Comparison of ENCODE assay signal across 15 cellular contexts in the genomic region with DNA sequence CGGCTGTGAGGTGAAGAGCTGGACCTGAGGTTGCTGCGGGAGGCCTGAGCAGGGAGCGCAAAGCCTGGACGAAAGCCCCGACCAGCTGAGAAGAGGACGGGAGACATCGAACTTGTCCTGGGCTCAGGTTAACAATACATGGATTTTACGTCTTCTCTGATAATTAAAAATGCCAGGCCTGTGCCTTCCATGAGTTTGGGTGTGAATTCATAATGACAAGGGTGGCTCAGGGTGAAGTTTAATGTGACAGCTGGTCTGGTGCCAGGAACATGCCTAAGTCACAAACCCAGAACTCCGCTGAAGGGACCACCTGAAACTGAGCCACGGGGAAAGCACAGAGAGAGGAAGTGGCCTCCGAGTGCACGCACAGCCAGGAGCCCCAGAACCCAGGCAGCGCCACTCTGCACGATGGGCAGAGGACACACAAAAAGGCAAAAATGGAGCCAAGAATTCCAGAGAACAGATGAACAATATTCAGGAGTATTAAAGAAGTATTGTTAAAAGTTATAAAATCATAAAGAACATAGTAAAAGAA.
DNase-seq lines count a peak whose midpoint lies in the region; ATAC-seq and TF ChIP-seq lines count a peak whose summit lies in the region.
"Had no signal": no experiment of that assay in that cellular context is flagged by ENCODE, and none has a peak within 500 bp of the region (broad histone marks: within the 10 kb centered on the region; RNA-seq: fewer than 3 reads in every experiment).

No MANE protein-coding gene starts in this region.

- H3K4me3 Mint-ChIP-seq in activated CD8-positive, alpha-beta T cell treated with anti-CD3 and anti-CD28 coated beads, Interleukin-2, amount 10 ng/mL, durations not matched to agents 7 days and 5 days: no peak overlapping the region
- H3K4me3 Mint-ChIP-seq in activated CD8-positive, alpha-beta T cell treated with anti-CD3 and anti-CD28 coated beads for 36 hours: no peak overlapping the region
- H3K4me3 Mint-ChIP-seq: CD8-positive, alpha-beta T cell had no signal

- no peak for TF ChIP-seq POLR2A in suprapubic skin (IDR thresholded peaks at IDR 0.05)

- no peaks in the 10 kb centered on the region for H3K4me1 ChIP-seq in OCI-LY7 (ENCODE audit: insufficient read depth, low read length, poor library complexity, severe bottlenecking)
- no peaks in the 10 kb centered on the region for H3K4me1 ChIP-seq in suprapubic skin
- H3K4me1 ChIP-seq: HAP-1 had no signal

- H3K9me3 Mint-ChIP-seq in activated CD8-positive, alpha-beta T cell treated with anti-CD3 and anti-CD28 coated beads, Interleukin-2, amount 10 ng/mL, durations not matched to agents 7 days and 5 days (ENCODE audit: insufficient read depth): no peaks in the 10 kb centered on the region
- no peaks in the 10 kb centered on the region for H3K9me3 Mint-ChIP-seq in activated CD8-positive, alpha-beta T cell treated with anti-CD3 and anti-CD28 coated beads for 36 hours
- H3K9me3 Mint-ChIP-seq: CD14-positive monocyte; CD8-positive, alpha-beta T cell had no signal

- no peak for TF ChIP-seq CTCF in activated CD8-positive, alpha-beta T cell treated with anti-CD3 and anti-CD28 coated beads for 36 hours (IDR thresholded peaks at IDR 0.05)
- no peak for TF ChIP-seq CTCF in OCI-LY7 (conservative IDR thresholded peaks at IDR 0.05; ENCODE audit: low read length)
- TF ChIP-seq CTCF in suprapubic skin (IDR thresholded peaks at IDR 0.05): no peak

- WGBS in suprapubic skin: 84% methylated on average over 14 of the region's 14 CpGs

- H3K27ac ChIP-seq in OCI-LY7 (ENCODE audit: low read depth, low read length, poor library complexity, severe bottlenecking): no peak overlapping the region
- no peak overlapping the region for H3K27ac ChIP-seq in suprapubic skin
- H3K27ac ChIP-seq: 22Rv1 had no signal

- POLR2A ChIA-PET in activated CD8-positive, alpha-beta T cell treated with anti-CD3 and anti-CD28 coated beads, Interleukin-2, amount 10 ng/mL, durations not matched to agents 7 days and 5 days (lab: Charles Lee): no interaction called here
- POLR2A ChIA-PET in activated CD8-positive, alpha-beta T cell treated with anti-CD3 and anti-CD28 coated beads for 36 hours (lab: Charles Lee): no interaction called here
- POLR2A ChIA-PET in OCI-LY7 (lab: Charles Lee): no interaction called here

- H2AFZ ChIP-seq in OCI-LY7 (ENCODE audit: low read length): no peak overlapping the region

- no TSS peak for BruUV-seq in OCI-LY7 (replicated peaks; lab: Mats Ljungman, UMichigan)

- no peaks in the 10 kb centered on the region for H3K36me3 ChIP-seq in OCI-LY7 (ENCODE audit: insufficient read depth, low read length)
- no peaks in the 10 kb centered on the region for H3K36me3 ChIP-seq in suprapubic skin
- H3K36me3 ChIP-seq: HAP-1 had no signal

- H3K27ac Mint-ChIP-seq in activated CD8-positive, alpha-beta T cell treated with anti-CD3 and anti-CD28 coated beads, Interleukin-2, amount 10 ng/mL, durations not matched to agents 7 days and 5 days: no peak overlapping the region
- H3K27ac Mint-ChIP-seq in activated CD8-positive, alpha-beta T cell treated with anti-CD3 and anti-CD28 coated beads for 36 hours: no peak overlapping the region
- H3K27ac Mint-ChIP-seq: CD14-positive monocyte; CD8-positive, alpha-beta T cell had no signal

- H3K79me2 ChIP-seq in OCI-LY7 (ENCODE audit: insufficient read depth, low read depth, low read length): no peaks in the 10 kb centered on the region

- ATAC-seq in activated CD8-positive, alpha-beta T cell treated with anti-CD3 and anti-CD28 coated beads, Interleukin-2, amount 10 ng/mL, durations not matched to agents 7 days and 5 days: no peak
- no peak for ATAC-seq in activated CD8-positive, alpha-beta T cell treated with anti-CD3 and anti-CD28 coated beads for 36 hours
- ATAC-seq: CD8-positive, alpha-beta T cell had no signal

- CTCF ChIA-PET in activated CD8-positive, alpha-beta T cell treated with anti-CD3 and anti-CD28 coated beads, Interleukin-2, amount 10 ng/mL, durations not matched to agents 7 days and 5 days (lab: Charles Lee): interaction anchor here (1.4 to 1.6 kb wide), 2 partner anchors 174 to 212 kb away, joined by 3 to 4 read pairs; no protein-coding TSS in a partner anchor
- CTCF ChIA-PET in activated CD8-positive, alpha-beta T cell treated with anti-CD3 and anti-CD28 coated beads for 36 hours (lab: Charles Lee): interaction anchor here (1.2 to 5.4 kb wide), 3 partner anchors 9 to 361 kb away, joined by 3 to 46 read pairs (median 20); no protein-coding TSS in a partner anchor
- CTCF ChIA-PET in OCI-LY7 (lab: Charles Lee; ENCODE audit: unreplicated experiment): no interaction called here

- H3K27me3 Mint-ChIP-seq in activated CD8-positive, alpha-beta T cell treated with anti-CD3 and anti-CD28 coated beads, Interleukin-2, amount 10 ng/mL, durations not matched to agents 7 days and 5 days (ENCODE audit: low read depth): peaks cover 6% of the 10 kb centered on the region
- H3K27me3 Mint-ChIP-seq in activated CD8-positive, alpha-beta T cell treated with anti-CD3 and anti-CD28 coated beads for 36 hours: peaks cover 5% of the 10 kb centered on the region

- DNase-seq in activated CD8-positive, alpha-beta T cell treated with anti-CD3 and anti-CD28 coated beads, Interleukin-2, amount 10 ng/mL, durations not matched to agents 7 days and 5 days: peak; percentile 20
- no peak for DNase-seq in activated CD8-positive, alpha-beta T cell treated with anti-CD3 and anti-CD28 coated beads for 36 hours
- peak; percentile 4 for DNase-seq in OCI-LY7 (ENCODE audit: low spot score)
- peak; percentile 35 for DNase-seq in ecto neural progenitor cell (ENCODE audit: low spot score)
- DNase-seq in ureter (ENCODE audit: low spot score): peak; percentile 20
- DNase-seq in suprapubic skin (ENCODE audit: low spot score in 2 of 2): no peak
- no peak for DNase-seq in germinal center (ENCODE audit: low spot score)
- DNase-seq: COR-L47, DMS153, DMS79 treated with DMSO at 0.1 percent for 48 hours, EL had no signal

- H3K4me3 ChIP-seq in OCI-LY7 (ENCODE audit: low read depth, low read length, poor library complexity, severe bottlenecking) (no peak overlapping the region), suprapubic skin (no peak overlapping the region)
- H3K4me3 ChIP-seq: HAP-1 had no signal

- intact Hi-C loops in activated CD8-positive, alpha-beta T cell treated with anti-CD3 and anti-CD28 coated beads for 36 hours (cut with micrococcal nuclease): no loop called here
- intact Hi-C loops in OCI-LY7 (cut with micrococcal nuclease; ENCODE audit: unreplicated experiment): loop anchor here (10.0 kb wide), 1 partner anchor 518 kb away; a partner anchor contains a TSS

- no peak for TF ChIP-seq EP300 in suprapubic skin (IDR thresholded peaks at IDR 0.05)

- peaks cover 2% of the 10 kb centered on the region for H3K4me1 Mint-ChIP-seq in activated CD8-positive, alpha-beta T cell treated with anti-CD3 and anti-CD28 coated beads, Interleukin-2, amount 10 ng/mL, durations not matched to agents 7 days and 5 days (ENCODE audit: low read depth)
- no peaks in the 10 kb centered on the region for H3K4me1 Mint-ChIP-seq in activated CD8-positive, alpha-beta T cell treated with anti-CD3 and anti-CD28 coated beads for 36 hours (ENCODE audit: low read depth)

- no peaks in the 10 kb centered on the region for H3K9me3 ChIP-seq in OCI-LY7 (ENCODE audit: low read length)
- H3K9me3 ChIP-seq in suprapubic skin: no peaks in the 10 kb centered on the region
- H3K9me3 ChIP-seq: HAP-1 had no signal

- peaks cover 3% of the 10 kb centered on the region for H3K27me3 ChIP-seq in suprapubic skin

- no peaks in the 10 kb centered on the region for H3K9me2 ChIP-seq in OCI-LY7 (ENCODE audit: insufficient read depth, low read length)

- H3K36me3 Mint-ChIP-seq in activated CD8-positive, alpha-beta T cell treated with anti-CD3 and anti-CD28 coated beads, Interleukin-2, amount 10 ng/mL, durations not matched to agents 7 days and 5 days (ENCODE audit: low read depth): no peaks in the 10 kb centered on the region
- no peaks in the 10 kb centered on the region for H3K36me3 Mint-ChIP-seq in activated CD8-positive, alpha-beta T cell treated with anti-CD3 and anti-CD28 coated beads for 36 hours (ENCODE audit: low read depth)
- H3K36me3 Mint-ChIP-seq: CD14-positive monocyte; CD8-positive, alpha-beta T cell had no signal

- H4K20me1 ChIP-seq in OCI-LY7 (ENCODE audit: insufficient read depth, low read length): no peaks in the 10 kb centered on the region

- no peak overlapping the region for H3K4me2 ChIP-seq in OCI-LY7 (ENCODE audit: low read length)

Comparison
In these comparisons a context has a peak if more than half of its experiments do, and no peak if none do; other contexts are left out.
1. DNase-seq: peak in activated CD8-positive, alpha-beta T cell treated with anti-CD3 and anti-CD28 coated beads, Interleukin-2, amount 10 ng/mL, durations not matched to agents 7 days and 5 days (single experiment), OCI-LY7 (single experiment), ecto neural progenitor cell (single experiment) and ureter (single experiment); none in activated CD8-positive, alpha-beta T cell treated with anti-CD3 and anti-CD28 coated beads for 36 hours (single experiment), suprapubic skin (0 of 2) and germinal center (single experiment).